Comparison of ENCODE assay signal across 8 cellular contexts in genomic region chr12:85866929-85867776, GRCh38. TPM values are rescaled to one million over a fixed set of nuclear protein-coding genes. Genes with fewer than 3 reads are reported as not detected.
DNase-seq lines count a peak whose midpoint lies in the region; ATAC-seq, FAIRE-seq and TF ChIP-seq lines count a peak whose summit lies in the region.

No MANE protein-coding gene starts in this region.

- WGBS in body of pancreas, 2 donors, result 27 to 28% methylated on average over 5 of the region's 5 CpGs
- WGBS in tibial nerve, 2 donors, result 26 to 27% methylated on average over 5 of the region's 5 CpGs

- no peaks in the 10 kb centered on the region for H3K9me1 ChIP-seq in keratinocyte (ENCODE audit: control insufficient read depth, extremely low read depth, insufficient read depth, low read length)

- no peaks in the 10 kb centered on the region for H3K36me3 ChIP-seq in body of pancreas (replicated peaks in 1 of 2; ENCODE audit: insufficient read depth in 1 of 2, low read depth in 2 of 2)
- no peaks in the 10 kb centered on the region for H3K36me3 ChIP-seq in keratinocyte (ENCODE audit: control insufficient read depth in 2 of 2, extremely low read depth in 1 of 2, insufficient read depth in 2 of 2, low read length in 2 of 2)
- H3K36me3 ChIP-seq in tibial nerve, result no peaks in the 10 kb centered on the region
- H3K36me3 ChIP-seq in CD8-positive, alpha-beta T cell (ENCODE audit: insufficient read depth, low read length), result no peaks in the 10 kb centered on the region

- TF ChIP-seq POLR2A in body of pancreas (IDR thresholded peaks at IDR 0.05) (no peak), tibial nerve (IDR thresholded peaks at IDR 0.05) (no peak)

- ATAC-seq in GM19438 (IDR thresholded peaks at IDR 0.05; ENCODE audit: low read depth, unreplicated experiment) (peak; percentile 96), HG03280 (IDR thresholded peaks at IDR 0.05; ENCODE audit: unreplicated experiment) (peak; percentile 97), body of pancreas (peak; percentile 88)
- no peak for ATAC-seq in CD8-positive, alpha-beta T cell

- H3K4me1 ChIP-seq in body of pancreas, result no peaks in the 10 kb centered on the region
- peaks cover 10% of the 10 kb centered on the region for H3K4me1 ChIP-seq in keratinocyte (ENCODE audit: control insufficient read depth, extremely low read depth, insufficient read depth, low read length)
- H3K4me1 ChIP-seq in tibial nerve, result peaks cover 0 to 4% (median 0%) of the 10 kb centered on the region in 4 donors
- H3K4me1 ChIP-seq in CD8-positive, alpha-beta T cell (ENCODE audit: insufficient read depth, low read length), result no peaks in the 10 kb centered on the region

- peak overlapping the region; percentile 68 for H3K4me2 ChIP-seq in keratinocyte (ENCODE audit: control insufficient read depth, extremely low read depth, insufficient read depth, low read depth, low read length)

- no peak for TF ChIP-seq EP300 in tibial nerve (IDR thresholded peaks at IDR 0.05)

- H3K9ac ChIP-seq in keratinocyte (ENCODE audit: control insufficient read depth, extremely low read depth, insufficient read depth, low read length), result peak overlapping the region; percentile 18

- no peaks in the 10 kb centered on the region for H3K79me2 ChIP-seq in keratinocyte (ENCODE audit: control insufficient read depth, insufficient read depth, low read length)

- CTCF ChIA-PET in CD8-positive, alpha-beta T cell (lab: Charles Lee), result no interaction called here

- DNase-seq in Daoy (ENCODE audit: low read depth) (peak; percentile 45), NCI-H2227 treated with DMSO at 0.1 percent for 48 hours (lab: John Stamatoyannopoulos, UW) (peak; percentile 26), body of pancreas (peak; percentile 42 to 63 (median 56)), keratinocyte (ENCODE audit: low read depth, low spot score) (peak; percentile 30), tibial nerve (ENCODE audit: low spot score in 2 of 2) (peak in 1 of 2 donors; percentile 73)
- DNase-seq in CD8-positive, alpha-beta T cell, result no peak

- intact Hi-C loops in body of pancreas (cut with DNase I), result loop anchor here (5.0 kb wide), 1 partner anchor 290 kb away; no protein-coding TSS in a partner anchor
- intact Hi-C loops in CD8-positive, alpha-beta T cell (cut with DNase I, micrococcal nuclease), result no loop called here

- H3K27ac ChIP-seq in body of pancreas (no peak overlapping the region), keratinocyte (ENCODE audit: control insufficient read depth, insufficient read depth, low read length) (peak overlapping the region; percentile 15), tibial nerve (no peak overlapping the region)
- H3K27ac ChIP-seq in CD8-positive, alpha-beta T cell (ENCODE audit: low read depth, low read length), result no peak overlapping the region

- no peak overlapping the region for H3K4me3 ChIP-seq in body of pancreas
- peak overlapping the region in 1 of 3 experiments; percentile 47 for H3K4me3 ChIP-seq in keratinocyte (ENCODE audit: control insufficient read depth in 2 of 3, extremely low read depth in 1 of 3, insufficient read depth in 2 of 3, low read depth in 1 of 3, low read length in 3 of 3)
- H3K4me3 ChIP-seq in tibial nerve, result no peak overlapping the region
- no peak overlapping the region for H3K4me3 ChIP-seq in CD8-positive, alpha-beta T cell (ENCODE audit: low read depth, low read length)

- peak overlapping the region; percentile 72 for H2AFZ ChIP-seq in keratinocyte (ENCODE audit: control insufficient read depth, low read length)

- no peaks in the 10 kb centered on the region for H3K4me1 Mint-ChIP-seq in CD8-positive, alpha-beta T cell (ENCODE audit: low read depth)

- dilution Hi-C loops in keratinocyte (cut with MboI; ENCODE audit: extremely low pct_ligation_motif_present, low sequenced_read_pairs), result loop anchor here (25.0 kb wide), 1 partner anchor 380 kb away; no protein-coding TSS in a partner anchor

- no peaks in the 10 kb centered on the region for H4K20me1 ChIP-seq in keratinocyte (ENCODE audit: control insufficient read depth, extremely low read depth, insufficient read depth, low read length)

- no peaks in the 10 kb centered on the region for H3K9me3 ChIP-seq in body of pancreas
- H3K9me3 ChIP-seq in keratinocyte (ENCODE audit: control insufficient read depth, low read depth, low read length), result no peaks in the 10 kb centered on the region
- H3K9me3 ChIP-seq in tibial nerve, result no peaks in the 10 kb centered on the region
- no peaks in the 10 kb centered on the region for H3K9me3 ChIP-seq in CD8-positive, alpha-beta T cell (ENCODE audit: low read length)

- TF ChIP-seq CTCF in body of pancreas (IDR thresholded peaks at IDR 0.05) (peak; percentile 65 to 90 (median 87)), keratinocyte (optimal IDR thresholded peaks at IDR 0.05 in 1 of 3, IDR thresholded peaks at IDR 0.05 in 1 of 3, conservative IDR thresholded peaks at IDR 0.05 in 1 of 3; ENCODE audit: extremely low read depth in 1 of 3, insufficient read depth in 2 of 3, low read length in 3 of 3) (peak; percentile 57 to 71 (median 60)), tibial nerve (IDR thresholded peaks at IDR 0.05) (peak; percentile 57 to 79 (median 70))
- no peak for TF ChIP-seq CTCF in CD8-positive, alpha-beta T cell (IDR thresholded peaks at IDR 0.05)

- H3K4me3 Mint-ChIP-seq in CD8-positive, alpha-beta T cell, result no peak overlapping the region

- peaks cover 2% of the 10 kb centered on the region for H3K9me3 Mint-ChIP-seq in CD8-positive, alpha-beta T cell

- H3K27me3 Mint-ChIP-seq in CD8-positive, alpha-beta T cell (ENCODE audit: low read depth), result no peaks in the 10 kb centered on the region

- peak; percentile 83 for FAIRE-seq in keratinocyte (lab: Jason Lieb, UNC)

- H3K27ac Mint-ChIP-seq in CD8-positive, alpha-beta T cell, result no peak overlapping the region

- H3K27me3 ChIP-seq in body of pancreas (no peaks in the 10 kb centered on the region), keratinocyte (ENCODE audit: control insufficient read depth, extremely low read depth, insufficient read depth, low read length) (no peaks in the 10 kb centered on the region), tibial nerve (no peaks in the 10 kb centered on the region)
- H3K27me3 ChIP-seq in CD8-positive, alpha-beta T cell (ENCODE audit: insufficient read depth, low read length), result no peaks in the 10 kb centered on the region

- H3K36me3 Mint-ChIP-seq in CD8-positive, alpha-beta T cell, result no peaks in the 10 kb centered on the region

- POLR2A ChIA-PET in CD8-positive, alpha-beta T cell (lab: Charles Lee), result no interaction called here

RNA-seq across cellular contexts. Expression of gene NTS, which starts 6.9 kb away (rescaled TPM):
- not detected in 2 replicates for total RNA-seq in Daoy (2014; rRNA removed; shearing (Covaris generic))
- 1 to 10 TPM in 1 of 2 donors, not detected in 1; 1.3 TPM for total RNA-seq in body of pancreas
- polyA plus RNA-seq in keratinocyte, result not detected in 3 replicates
- polyA plus RNA-seq in keratinocyte (2011; ENCODE audit: low read depth), result not detected
- polyA plus RNA-seq in keratinocyte (2011; cell fraction: cytosol; rRNA removed), result not detected in 2 replicates
- not detected in 2 replicates for polyA plus RNA-seq in keratinocyte (2011; cell fraction: nucleus; rRNA removed)
- not detected in 2 replicates for polyA plus RNA-seq in keratinocyte (2012; ENCODE audit: low replicate concordance)
- not detected in 3 replicates for polyA minus RNA-seq in keratinocyte
- polyA minus RNA-seq in keratinocyte (2011; cell fraction: cytosol; rRNA and poly(A)+ RNA removed), result not detected
- not detected in 2 replicates for polyA minus RNA-seq in keratinocyte (2011; cell fraction: nucleus; rRNA and poly(A)+ RNA removed)
- total RNA-seq in tibial nerve, result 1 to 10 TPM in 1 of 4 donors, not detected in 3; 4.8 TPM
- not detected for total RNA-seq in CD8-positive, alpha-beta T cell

RNA-seq across cellular contexts. Expression of gene RASSF9, which starts 30.9 kb away (rescaled TPM):
- 0.34 and 0.80 TPM in 2 replicates for total RNA-seq in Daoy (2014; rRNA removed; shearing (Covaris generic))
- total RNA-seq in body of pancreas (1 to 10 TPM; 1.3 to 4.4 TPM), tibial nerve (1 to 10 TPM; 2.4 to 3.6 (median 3.2) TPM)
- polyA plus RNA-seq in keratinocyte, result 2.5 to 4.7 TPM (median 4.2 TPM) in 3 replicates
- 1.4 TPM for polyA plus RNA-seq in keratinocyte (2011; ENCODE audit: low read depth)
- polyA plus RNA-seq in keratinocyte (2011; cell fraction: cytosol; rRNA removed), result 1.6 and 3.1 TPM in 2 replicates
- 4.5 and 6.0 TPM in 2 replicates for polyA plus RNA-seq in keratinocyte (2011; cell fraction: nucleus; rRNA removed)
- polyA plus RNA-seq in keratinocyte (2012; ENCODE audit: low replicate concordance), result 1.6 and 2.2 TPM in 2 replicates
- polyA minus RNA-seq in keratinocyte, result 1.4 to 4.9 TPM (median 3.8 TPM) in 3 replicates
- 1.9 TPM for polyA minus RNA-seq in keratinocyte (2011; cell fraction: cytosol; rRNA and poly(A)+ RNA removed)
- polyA minus RNA-seq in keratinocyte (2011; cell fraction: nucleus; rRNA and poly(A)+ RNA removed), result 4.6 and 9.6 TPM in 2 replicates
- not detected for total RNA-seq in CD8-positive, alpha-beta T cell

Comparison
In these comparisons a context has a peak if more than half of its experiments do, and no peak if none do; other contexts are left out.
1. DNase-seq: peak in Daoy (single experiment), NCI-H2227 treated with DMSO at 0.1 percent for 48 hours (single experiment), body of pancreas (4 of 4) and keratinocyte (single experiment); none in CD8-positive, alpha-beta T cell (0 of 7).